In the genomic region with DNA sequence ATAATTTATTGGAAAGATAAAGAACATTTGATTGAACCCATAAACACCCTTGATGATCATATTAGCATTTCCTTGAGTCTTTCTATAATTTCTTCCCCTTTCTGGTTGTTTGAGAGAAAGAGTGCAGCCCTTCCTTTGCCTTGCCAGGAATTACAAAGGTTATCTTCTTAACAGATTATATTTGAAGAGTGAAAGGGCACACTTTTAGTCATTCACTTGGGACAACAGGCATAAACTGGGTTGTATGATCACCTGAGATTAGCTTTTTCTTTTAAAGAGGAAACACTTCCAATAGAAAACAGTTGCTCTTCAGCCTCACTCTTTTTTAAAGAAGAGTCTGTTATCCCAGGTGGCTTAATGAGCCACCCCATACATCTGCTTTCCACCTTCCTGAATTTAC, we compare ENCODE assay signal across 15 cellular contexts.
DNase-seq lines count a peak whose midpoint lies in the region; ATAC-seq and TF ChIP-seq lines count a peak whose summit lies in the region.
"Had no signal": no experiment of that assay in that cellular context is flagged by ENCODE, and none has a peak within 500 bp of the region (broad histone marks: within the 10 kb centered on the region; RNA-seq: fewer than 3 reads in every experiment).

No MANE protein-coding gene starts in this region.

- H3K36me3 ChIP-seq in colonic mucosa: no peaks in the 10 kb centered on the region
- no peaks in the 10 kb centered on the region for H3K36me3 ChIP-seq in neural progenitor cell

- no peaks in the 10 kb centered on the region for H4K20me1 ChIP-seq in neural progenitor cell (ENCODE audit: low read depth)

- no peak overlapping the region for H3K27ac Mint-ChIP-seq in neural progenitor cell
- H3K27ac Mint-ChIP-seq in type B pancreatic cell: no peak overlapping the region
- H3K27ac Mint-ChIP-seq: CD4-positive, alpha-beta memory T cell had no signal

- no peak overlapping the region for H3K4me3 Mint-ChIP-seq in neural progenitor cell
- no peak overlapping the region for H3K4me3 Mint-ChIP-seq in type B pancreatic cell
- H3K4me3 Mint-ChIP-seq: CD4-positive, alpha-beta memory T cell had no signal

- TF ChIP-seq CTCF in colonic mucosa (IDR thresholded peaks at IDR 0.05) (no peak), neural progenitor cell (IDR thresholded peaks at IDR 0.05) (no peak), GM20000 (IDR thresholded peaks at IDR 0.05; ENCODE audit: extremely low read depth, missing control alignments) (no peak), type B pancreatic cell (conservative IDR thresholded peaks at IDR 0.05) (no peak)

- H2AFZ ChIP-seq in neural progenitor cell (replicated peaks): no peak overlapping the region
- H2AFZ ChIP-seq: GM23248 had no signal

- no peaks in the 10 kb centered on the region for H3K79me2 ChIP-seq in neural progenitor cell (ENCODE audit: low read depth)

- H3K9ac ChIP-seq in colonic mucosa (ENCODE audit: low read depth in 2 of 2, low read length in 2 of 2) (no peak overlapping the region), neural progenitor cell (no peak overlapping the region)
- H3K9ac ChIP-seq: GM23248 had no signal

- H3K27me3 Mint-ChIP-seq in neural progenitor cell (ENCODE audit: insufficient read depth, low read depth): peaks cover 7% of the 10 kb centered on the region
- peaks cover 3% of the 10 kb centered on the region for H3K27me3 Mint-ChIP-seq in type B pancreatic cell

- intact Hi-C loops in colonic mucosa (cut with DNase I): no loop called here

- H3K36me3 Mint-ChIP-seq in neural progenitor cell: peaks cover 5% of the 10 kb centered on the region
- no peaks in the 10 kb centered on the region for H3K36me3 Mint-ChIP-seq in type B pancreatic cell
- H3K36me3 Mint-ChIP-seq: CD4-positive, alpha-beta memory T cell had no signal

- peak overlapping the region; percentile 4 for H3K4me2 ChIP-seq in neural progenitor cell

- peaks cover 6% of the 10 kb centered on the region for H3K9me3 Mint-ChIP-seq in neural progenitor cell
- H3K9me3 Mint-ChIP-seq in type B pancreatic cell: no peaks in the 10 kb centered on the region

- H3K4me1 ChIP-seq in colonic mucosa: no peaks in the 10 kb centered on the region
- peaks cover 54% of the 10 kb centered on the region for H3K4me1 ChIP-seq in neural progenitor cell

- H3K27ac ChIP-seq in colonic mucosa: peak overlapping the region; percentile 41
- H3K27ac ChIP-seq in neural progenitor cell: no peak overlapping the region
- H3K27ac ChIP-seq: GM23248 had no signal

- peaks cover 35% of the 10 kb centered on the region for H3F3A ChIP-seq in neural progenitor cell (ENCODE audit: low read depth)

- H3K9me3 ChIP-seq in colonic mucosa (no peaks in the 10 kb centered on the region), neural progenitor cell (ENCODE audit: low read depth) (no peaks in the 10 kb centered on the region)

- peak; percentile 52 for ATAC-seq in left lobe of liver
- ATAC-seq: HCT116 had no signal

- H3K27me3 ChIP-seq in colonic mucosa (no peaks in the 10 kb centered on the region), neural progenitor cell (no peaks in the 10 kb centered on the region)

- DNase-seq in colonic mucosa: no peak
- DNase-seq in left lobe of liver (ENCODE audit: low spot score): no peak
- no peak for DNase-seq in neural progenitor cell (ENCODE audit: low spot score)
- no peak for DNase-seq in GM20000 (ENCODE audit: low spot score)
- no peak for DNase-seq in DMS114 treated with DMSO at 0.1 percent for 48 hours (lab: John Stamatoyannopoulos, UW; ENCODE audit: unreplicated experiment)
- DNase-seq in type B pancreatic cell (ENCODE audit: extremely low spot score, unreplicated experiment): no peak
- DNase-seq: C1 segment of cervical spinal cord; Calu3; CD4-positive, alpha-beta memory T cell; COR-L47; DMS153; DND-41; GM23248; H7 had no signal

- peaks cover 32% of the 10 kb centered on the region for H3K4me1 Mint-ChIP-seq in neural progenitor cell
- no peaks in the 10 kb centered on the region for H3K4me1 Mint-ChIP-seq in type B pancreatic cell (ENCODE audit: unreplicated experiment)
- H3K4me1 Mint-ChIP-seq: CD4-positive, alpha-beta memory T cell had no signal

- no peak overlapping the region for H3K4me3 ChIP-seq in colonic mucosa
- no peak overlapping the region for H3K4me3 ChIP-seq in neural progenitor cell
- H3K4me3 ChIP-seq: GM23248 had no signal
